In the genomic region with DNA sequence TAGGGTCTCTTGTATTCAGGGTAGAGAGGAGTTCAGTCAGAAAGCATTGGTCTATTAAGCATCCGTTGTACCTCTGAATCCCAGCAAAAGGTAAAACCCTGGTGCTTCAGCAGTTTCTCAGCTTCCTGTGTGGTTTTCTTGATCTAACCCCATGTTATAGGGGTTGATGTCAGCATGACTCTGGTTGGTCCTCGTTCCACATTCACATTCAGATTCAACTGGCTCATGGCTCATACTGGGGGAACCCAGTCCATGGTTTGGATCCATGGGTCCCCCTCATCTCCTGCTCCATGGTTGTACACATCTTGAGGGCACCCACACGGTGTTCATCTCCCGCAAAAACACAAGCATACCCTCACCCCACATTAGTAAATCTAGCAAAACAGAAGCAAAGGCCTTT, we compare ENCODE assay signal across 21 cellular contexts. TPM values are rescaled to one million over a fixed set of nuclear protein-coding genes. Genes with fewer than 3 reads are reported as not detected.
DNase-seq lines count a peak whose midpoint lies in the region; ATAC-seq, FAIRE-seq and TF ChIP-seq lines count a peak whose summit lies in the region.
"Had no signal": no experiment of that assay in that cellular context is flagged by ENCODE, and none has a peak within 500 bp of the region (broad histone marks: within the 10 kb centered on the region; RNA-seq: fewer than 3 reads in every experiment).

No MANE protein-coding gene starts in this region.

- no peak overlapping the region for H3K27ac Mint-ChIP-seq in activated CD4-positive, alpha-beta T cell treated with anti-CD3 and anti-CD28 coated beads, Interleukin-2, amount 10 ng/mL, durations not matched to agents 7 days and 5 days
- no peak overlapping the region for H3K27ac Mint-ChIP-seq in CD8-positive, alpha-beta T cell
- no peak overlapping the region for H3K27ac Mint-ChIP-seq in activated CD4-positive, alpha-beta memory T cell treated with anti-CD3 and anti-CD28 coated beads for 36 hours
- H3K27ac Mint-ChIP-seq in naive thymus-derived CD4-positive, alpha-beta T cell: peak overlapping the region in 1 of 9 donors; percentile 15
- H3K27ac Mint-ChIP-seq: IgD-negative memory B cell had no signal

- H3K4me3 ChIP-seq in CD8-positive, alpha-beta T cell (ENCODE audit: low read depth, low read length): no peak overlapping the region
- H3K4me3 ChIP-seq in naive thymus-derived CD4-positive, alpha-beta T cell (ENCODE audit: low read length): no peak overlapping the region
- no peak overlapping the region for H3K4me3 ChIP-seq in kidney (ENCODE audit: low read length in 2 of 2)
- H3K4me3 ChIP-seq: GM23248 had no signal

- ATAC-seq in CD8-positive, alpha-beta T cell: peak; percentile 38
- peak; percentile 31 for ATAC-seq in naive thymus-derived CD4-positive, alpha-beta T cell
- ATAC-seq in GM21737 (IDR thresholded peaks at IDR 0.05; ENCODE audit: unreplicated experiment) (no peak), GM18858 (IDR thresholded peaks at IDR 0.05; ENCODE audit: unreplicated experiment) (no peak)

- H3K9ac ChIP-seq in kidney (ENCODE audit: low read length in 2 of 2): no peak overlapping the region
- H3K9ac ChIP-seq: GM23248 had no signal

- H3K4me3 Mint-ChIP-seq in activated CD4-positive, alpha-beta T cell treated with anti-CD3 and anti-CD28 coated beads, Interleukin-2, amount 10 ng/mL, durations not matched to agents 7 days and 5 days: no peak overlapping the region
- H3K4me3 Mint-ChIP-seq in CD8-positive, alpha-beta T cell: no peak overlapping the region
- no peak overlapping the region for H3K4me3 Mint-ChIP-seq in activated CD4-positive, alpha-beta memory T cell treated with anti-CD3 and anti-CD28 coated beads for 36 hours
- no peak overlapping the region for H3K4me3 Mint-ChIP-seq in naive thymus-derived CD4-positive, alpha-beta T cell
- H3K4me3 Mint-ChIP-seq: IgD-negative memory B cell had no signal

- H3K27me3 ChIP-seq in CD8-positive, alpha-beta T cell (ENCODE audit: insufficient read depth, low read length): no peaks in the 10 kb centered on the region
- H3K27me3 ChIP-seq in naive thymus-derived CD4-positive, alpha-beta T cell (ENCODE audit: control insufficient read depth in 2 of 2, insufficient read depth in 2 of 2, low read length in 2 of 2): peaks cover 0 to 4% of the 10 kb centered on the region in 2 donors

- H3K36me3 Mint-ChIP-seq in activated CD4-positive, alpha-beta T cell treated with anti-CD3 and anti-CD28 coated beads, Interleukin-2, amount 10 ng/mL, durations not matched to agents 7 days and 5 days (ENCODE audit: low read depth): no peaks in the 10 kb centered on the region
- H3K36me3 Mint-ChIP-seq in CD8-positive, alpha-beta T cell: no peaks in the 10 kb centered on the region
- peaks cover 6% of the 10 kb centered on the region for H3K36me3 Mint-ChIP-seq in activated CD4-positive, alpha-beta memory T cell treated with anti-CD3 and anti-CD28 coated beads for 36 hours
- peaks cover 0 to 9% (median 0%) of the 10 kb centered on the region in 5 donors for H3K36me3 Mint-ChIP-seq in naive thymus-derived CD4-positive, alpha-beta T cell
- H3K36me3 Mint-ChIP-seq: IgD-negative memory B cell had no signal

- H3K27ac ChIP-seq in CD8-positive, alpha-beta T cell (ENCODE audit: low read depth, low read length): no peak overlapping the region
- no peak overlapping the region for H3K27ac ChIP-seq in naive thymus-derived CD4-positive, alpha-beta T cell (ENCODE audit: low read depth, low read length)
- H3K27ac ChIP-seq in kidney (ENCODE audit: low read depth in 2 of 2, low read length in 2 of 2): no peak overlapping the region
- H3K27ac ChIP-seq: C4-2B, GM23248 had no signal

- intact Hi-C loops in CD8-positive, alpha-beta T cell (cut with DNase I, micrococcal nuclease): no loop called here
- intact Hi-C loops in activated CD4-positive, alpha-beta memory T cell treated with anti-CD3 and anti-CD28 coated beads for 36 hours (cut with micrococcal nuclease): no loop called here
- intact Hi-C loops in naive thymus-derived CD4-positive, alpha-beta T cell (cut with micrococcal nuclease): no loop called here
- intact Hi-C loops in kidney (cut with DNase I): no loop called here

- H3K4me1 ChIP-seq in CD8-positive, alpha-beta T cell (ENCODE audit: insufficient read depth, low read length): peaks cover 3% of the 10 kb centered on the region
- no peaks in the 10 kb centered on the region for H3K4me1 ChIP-seq in naive thymus-derived CD4-positive, alpha-beta T cell (ENCODE audit: control insufficient read depth in 2 of 2, insufficient read depth in 2 of 2, low read length in 2 of 2)
- no peaks in the 10 kb centered on the region for H3K4me1 ChIP-seq in kidney (ENCODE audit: control insufficient read depth in 1 of 2, insufficient read depth in 1 of 2, low read depth in 1 of 2, low read length in 2 of 2)

- H3K4me1 Mint-ChIP-seq in activated CD4-positive, alpha-beta T cell treated with anti-CD3 and anti-CD28 coated beads, Interleukin-2, amount 10 ng/mL, durations not matched to agents 7 days and 5 days: peaks cover 12% of the 10 kb centered on the region
- peaks cover 6% of the 10 kb centered on the region for H3K4me1 Mint-ChIP-seq in CD8-positive, alpha-beta T cell (ENCODE audit: low read depth)
- H3K4me1 Mint-ChIP-seq in activated CD4-positive, alpha-beta memory T cell treated with anti-CD3 and anti-CD28 coated beads for 36 hours (ENCODE audit: low read depth): peaks cover 10% of the 10 kb centered on the region
- H3K4me1 Mint-ChIP-seq in naive thymus-derived CD4-positive, alpha-beta T cell: peaks cover 0 to 10% (median 6%) of the 10 kb centered on the region in 7 donors

- no peak for TF ChIP-seq CTCF in CD8-positive, alpha-beta T cell (IDR thresholded peaks at IDR 0.05)
- TF ChIP-seq CTCF in kidney (IDR thresholded peaks at IDR 0.05; ENCODE audit: borderline replicate concordance, extremely low read depth, insufficient read depth): no peak

- FAIRE-seq in kidney (lab: Jason Lieb, UNC): no peak
- FAIRE-seq: G401.6, GM12891, GM19239 had no signal

- H3K9me3 ChIP-seq in CD8-positive, alpha-beta T cell (ENCODE audit: low read length): no peaks in the 10 kb centered on the region
- peaks cover 0 to 5% (median 0%) of the 10 kb centered on the region in 3 experiments for H3K9me3 ChIP-seq in naive thymus-derived CD4-positive, alpha-beta T cell (ENCODE audit: control insufficient read depth in 2 of 3, low read length in 3 of 3)
- peaks cover 0 to 19% of the 10 kb centered on the region in 2 donors for H3K9me3 ChIP-seq in kidney (ENCODE audit: control insufficient read depth in 1 of 2, low read length in 2 of 2)

- H3K36me3 ChIP-seq in CD8-positive, alpha-beta T cell (ENCODE audit: insufficient read depth, low read length): no peaks in the 10 kb centered on the region
- H3K36me3 ChIP-seq in naive thymus-derived CD4-positive, alpha-beta T cell (ENCODE audit: control insufficient read depth in 2 of 3, insufficient read depth in 3 of 3, low read length in 3 of 3): no peaks in the 10 kb centered on the region
- H3K36me3 ChIP-seq in kidney (ENCODE audit: control insufficient read depth in 1 of 2, insufficient read depth in 2 of 2, low read length in 2 of 2): no peaks in the 10 kb centered on the region

- peak; percentile 32 for DNase-seq in activated CD4-positive, alpha-beta T cell treated with anti-CD3 and anti-CD28 coated beads, Interleukin-2, amount 10 ng/mL, durations not matched to agents 7 days and 5 days
- no peak for DNase-seq in activated CD4-positive, alpha-beta T cell treated with anti-CD3 and anti-CD28 coated beads for 4 hours
- no peak for DNase-seq in CD8-positive, alpha-beta T cell
- peak; percentile 19 for DNase-seq in activated CD4-positive, alpha-beta memory T cell treated with anti-CD3 and anti-CD28 coated beads for 36 hours
- DNase-seq in naive thymus-derived CD4-positive, alpha-beta T cell: peak in 7 of 9 donors; percentile 4 to 52 (median 23)
- DNase-seq in kidney: no peak
- DNase-seq: DMS79, GM23248, NCI-H1048, NCI-H2227 treated with DMSO at 0.1 percent for 48 hours, SIG-M5 had no signal

- peaks cover 6% of the 10 kb centered on the region for H3K27me3 Mint-ChIP-seq in activated CD4-positive, alpha-beta T cell treated with anti-CD3 and anti-CD28 coated beads, Interleukin-2, amount 10 ng/mL, durations not matched to agents 7 days and 5 days
- H3K27me3 Mint-ChIP-seq in CD8-positive, alpha-beta T cell (ENCODE audit: low read depth): peaks cover 17% of the 10 kb centered on the region
- H3K27me3 Mint-ChIP-seq in activated CD4-positive, alpha-beta memory T cell treated with anti-CD3 and anti-CD28 coated beads for 36 hours: peaks cover 6% of the 10 kb centered on the region
- H3K27me3 Mint-ChIP-seq in naive thymus-derived CD4-positive, alpha-beta T cell: peaks cover 0 to 19% (median 11%) of the 10 kb centered on the region in 5 donors

- POLR2A ChIA-PET in activated CD4-positive, alpha-beta T cell treated with anti-CD3 and anti-CD28 coated beads, Interleukin-2, amount 10 ng/mL, durations not matched to agents 7 days and 5 days (lab: Charles Lee): no interaction called here
- POLR2A ChIA-PET in CD8-positive, alpha-beta T cell (lab: Charles Lee): no interaction called here
- POLR2A ChIA-PET in activated CD4-positive, alpha-beta memory T cell treated with anti-CD3 and anti-CD28 coated beads for 36 hours (lab: Charles Lee): no interaction called here
- POLR2A ChIA-PET in naive thymus-derived CD4-positive, alpha-beta T cell (lab: Charles Lee): no interaction called here

- CTCF ChIA-PET in activated CD4-positive, alpha-beta T cell treated with anti-CD3 and anti-CD28 coated beads, Interleukin-2, amount 10 ng/mL, durations not matched to agents 7 days and 5 days (lab: Charles Lee): no interaction called here
- CTCF ChIA-PET in CD8-positive, alpha-beta T cell (lab: Charles Lee): no interaction called here
- CTCF ChIA-PET in activated CD4-positive, alpha-beta memory T cell treated with anti-CD3 and anti-CD28 coated beads for 36 hours (lab: Charles Lee): interaction anchor here (1.3 kb wide), 1 partner anchor 12 kb away, joined by 3 read pairs; no protein-coding TSS in a partner anchor
- CTCF ChIA-PET in naive thymus-derived CD4-positive, alpha-beta T cell (lab: Charles Lee): no interaction called here

- H3K9me3 Mint-ChIP-seq in activated CD4-positive, alpha-beta T cell treated with anti-CD3 and anti-CD28 coated beads, Interleukin-2, amount 10 ng/mL, durations not matched to agents 7 days and 5 days: peaks cover 15% of the 10 kb centered on the region
- peaks cover 14% of the 10 kb centered on the region for H3K9me3 Mint-ChIP-seq in CD8-positive, alpha-beta T cell
- peaks cover 18% of the 10 kb centered on the region for H3K9me3 Mint-ChIP-seq in activated CD4-positive, alpha-beta memory T cell treated with anti-CD3 and anti-CD28 coated beads for 36 hours
- peaks cover 0 to 37% (median 13%) of the 10 kb centered on the region in 11 donors for H3K9me3 Mint-ChIP-seq in naive thymus-derived CD4-positive, alpha-beta T cell

RNA-seq across cellular contexts. Expression of gene C2CD4B, which starts 47.7 kb away (rescaled TPM):
- total RNA-seq in activated CD4-positive, alpha-beta T cell treated with anti-CD3 and anti-CD28 coated beads, Interleukin-2, amount 10 ng/mL, durations not matched to agents 7 days and 5 days: not detected
- total RNA-seq in CD8-positive, alpha-beta T cell: not detected
- 1 to 10 TPM; 1.5 TPM for total RNA-seq in activated CD4-positive, alpha-beta memory T cell treated with anti-CD3 and anti-CD28 coated beads for 36 hours
- under 1 TPM in 2 of 5 experiments, not detected in 3; 0.15 to 0.24 TPM for total RNA-seq in naive thymus-derived CD4-positive, alpha-beta T cell
- not detected for polyA plus RNA-seq in naive thymus-derived CD4-positive, alpha-beta T cell
- 4.2 TPM for total RNA-seq in kidney
- polyA plus RNA-seq in kidney (ENCODE audit: insufficient read depth, low read depth, low replicate concordance): 0.26 TPM
- total RNA-seq: A172, GM23248, OCI-LY7, RPMI7951 had no signal
- polyA plus RNA-seq: GM23248, IgD-negative memory B cell had no signal

Comparison
In these comparisons a context has a peak if more than half of its experiments do, and no peak if none do; other contexts are left out.
1. DNase-seq: peak in activated CD4-positive, alpha-beta T cell treated with anti-CD3 and anti-CD28 coated beads, Interleukin-2, amount 10 ng/mL, durations not matched to agents 7 days and 5 days (single experiment), activated CD4-positive, alpha-beta memory T cell treated with anti-CD3 and anti-CD28 coated beads for 36 hours (single experiment) and naive thymus-derived CD4-positive, alpha-beta T cell (7 of 9); none in activated CD4-positive, alpha-beta T cell treated with anti-CD3 and anti-CD28 coated beads for 4 hours (0 of 2), CD8-positive, alpha-beta T cell (0 of 7) and kidney (single experiment).
2. ATAC-seq: peak in CD8-positive, alpha-beta T cell (single experiment) and naive thymus-derived CD4-positive, alpha-beta T cell (single experiment); none in GM21737 (single experiment) and GM18858 (single experiment).